ENCODE assay signal across 33 cellular contexts in genomic region chr2:222738312-222738711, GRCh38.
"Had no signal": no experiment of that assay in that cellular context is flagged by ENCODE, and none has a peak within 500 bp of the region (broad histone marks: within the 10 kb centered on the region; RNA-seq: fewer than 3 reads in every experiment).

No MANE protein-coding gene starts in this region.

- H3K9me3 Mint-ChIP-seq: activated CD4-positive, alpha-beta memory T cell treated with anti-CD3 and anti-CD28 coated beads for 36 hours; activated T-cell treated with anti-CD3 and anti-CD28 coated beads, Interleukin-2, amount 50 U/mL, for 72 hours; T-helper 2 cell treated with Interferon-gamma antibody and Interleukin-4, amounts not matched to agents 5 μg/mL and 100 μg/mL, for 36 hours had no signal

- H3K27ac Mint-ChIP-seq: activated CD4-positive, alpha-beta memory T cell treated with anti-CD3 and anti-CD28 coated beads for 36 hours; activated CD4-positive, alpha-beta T cell treated with anti-CD3 and anti-CD28 coated beads for 36 hours; activated CD4-positive, alpha-beta T cell treated with anti-CD3 and anti-CD28 coated beads, Interleukin-2, amount 10 ng/mL, durations not matched to agents 24 days and 14 days; activated CD8-positive, alpha-beta memory T cell treated with anti-CD3 and anti-CD28 coated beads, Interleukin-2, amount 10 ng/mL, durations not matched to agents 7 days and 5 days; activated CD8-positive, alpha-beta T cell treated with anti-CD3 and anti-CD28 coated beads, Interleukin-2, amount 10 ng/mL, durations not matched to agents 7 days and 5 days; activated naive CD8-positive, alpha-beta T cell; activated T-cell treated with anti-CD3 and anti-CD28 coated beads, Interleukin-2, amount 50 U/mL, for 72 hours; T-helper 17 cell; T-helper 2 cell treated with Interferon-gamma antibody and Interleukin-4, amounts not matched to agents 5 μg/mL and 100 μg/mL, for 36 hours had no signal

- H3K36me3 ChIP-seq: brain microvascular endothelial cell, esophagus squamous epithelium, WERI-Rb-1 had no signal

- H3K36me3 Mint-ChIP-seq: activated CD4-positive, alpha-beta memory T cell treated with anti-CD3 and anti-CD28 coated beads for 36 hours; activated CD8-positive, alpha-beta memory T cell treated with anti-CD3 and anti-CD28 coated beads, Interleukin-2, amount 10 ng/mL, durations not matched to agents 7 days and 5 days; activated naive CD8-positive, alpha-beta T cell had no signal

- FAIRE-seq: astrocyte, colon, endometrium, endothelial cell of umbilical vein had no signal

- ATAC-seq: activated CD4-positive, alpha-beta T cell treated with anti-CD3 and anti-CD28 coated beads for 36 hours; activated CD8-positive, alpha-beta memory T cell treated with anti-CD3 and anti-CD28 coated beads, Interleukin-2, amount 10 ng/mL, durations not matched to agents 7 days and 5 days; activated CD8-positive, alpha-beta T cell treated with anti-CD3 and anti-CD28 coated beads, Interleukin-2, amount 10 ng/mL, durations not matched to agents 7 days and 5 days; T-helper 17 cell had no signal

- H3K27me3 ChIP-seq: brain microvascular endothelial cell, esophagus squamous epithelium had no signal

- DNase-seq: activated CD4-positive, alpha-beta T cell treated with anti-CD3 and anti-CD28 coated beads, Interleukin-2, amount 10 ng/mL, durations not matched to agents 24 days and 14 days; activated CD4-positive, CD25-positive, alpha-beta regulatory T cell; activated CD4-positive, CD25-positive, alpha-beta regulatory T cell treated with anti-CD3 and anti-CD28 coated beads, Interleukin-2, amount 50 U/mL, for 72 hours; activated CD8-positive, alpha-beta memory T cell treated with anti-CD3 and anti-CD28 coated beads, Interleukin-2, amount 50 U/mL, for 4 hours; activated gamma-delta T cell; activated naive CD4-positive, alpha-beta T cell treated with anti-CD3 and anti-CD28 coated beads, Interleukin-2, amount 50 U/mL, for 16 hours; activated naive CD4-positive, alpha-beta T cell treated with Interleukin-2 at 50 U/mL for 16 hours; activated T-cell treated with anti-CD3 and anti-CD28 coated beads, Interleukin-2, amount 50 U/mL, for 1 hour; amniotic stem cell; anterior cingulate cortex; brain microvascular endothelial cell; caudate nucleus; cortex of kidney; effector CD8-positive, alpha-beta T cell; esophagus squamous epithelium; foreskin melanocyte; head of caudate nucleus; hippocampal formation; T-helper 17 cell; T1000; WERI-Rb-1 had no signal

- H3K9me3 ChIP-seq: esophagus squamous epithelium had no signal

- H3K4me3 ChIP-seq: esophagus squamous epithelium had no signal

- H3K4me1 ChIP-seq: esophagus squamous epithelium had no signal

- H3K27ac ChIP-seq: brain microvascular endothelial cell, epithelial cell of prostate, esophagus squamous epithelium, WERI-Rb-1 had no signal

- H3K4me3 Mint-ChIP-seq: activated CD4-positive, alpha-beta memory T cell treated with anti-CD3 and anti-CD28 coated beads for 36 hours; activated CD4-positive, alpha-beta T cell treated with anti-CD3 and anti-CD28 coated beads for 36 hours; activated CD4-positive, alpha-beta T cell treated with anti-CD3 and anti-CD28 coated beads, Interleukin-2, amount 10 ng/mL, durations not matched to agents 24 days and 14 days; activated CD8-positive, alpha-beta memory T cell treated with anti-CD3 and anti-CD28 coated beads, Interleukin-2, amount 10 ng/mL, durations not matched to agents 7 days and 5 days; activated CD8-positive, alpha-beta T cell treated with anti-CD3 and anti-CD28 coated beads, Interleukin-2, amount 10 ng/mL, durations not matched to agents 7 days and 5 days; activated naive CD8-positive, alpha-beta T cell; activated T-cell treated with anti-CD3 and anti-CD28 coated beads, Interleukin-2, amount 50 U/mL, for 72 hours; T-helper 17 cell; T-helper 2 cell treated with Interferon-gamma antibody and Interleukin-4, amounts not matched to agents 5 μg/mL and 100 μg/mL, for 36 hours had no signal
